ENCODE assay signal across 17 cellular contexts in genomic region chr5:67244345-67244793, GRCh38. TPM values are rescaled to one million over a fixed set of nuclear protein-coding genes. Genes with fewer than 3 reads are reported as not detected.
A peak's percentile ranks its signal among the peaks of the same experiment; 100 is the strongest.
DNase-seq lines count a peak whose midpoint lies in the region; ATAC-seq and TF ChIP-seq lines count a peak whose summit lies in the region.
"Had no signal": no experiment of that assay in that cellular context is flagged by ENCODE, and none has a peak within 500 bp of the region (broad histone marks: within the 10 kb centered on the region; RNA-seq: fewer than 3 reads in every experiment).

No MANE protein-coding gene starts in this region.

- no peaks in the 10 kb centered on the region for H3K27me3 ChIP-seq in RWPE2 (ENCODE audit: insufficient read depth, poor library complexity, severe bottlenecking)
- H3K27me3 ChIP-seq: pancreas had no signal

- TF ChIP-seq CTCF in RWPE2 (IDR thresholded peaks at IDR 0.05; ENCODE audit: poor library complexity, severe bottlenecking) = no peak

- H3K9me3 ChIP-seq in RWPE2 (ENCODE audit: severe bottlenecking) = no peaks in the 10 kb centered on the region
- H3K9me3 ChIP-seq: pancreas had no signal

- no peak for ATAC-seq in RWPE2 (ENCODE audit: low read depth)

- H3K4me3 ChIP-seq in RWPE2 (ENCODE audit: severe bottlenecking) = no peak overlapping the region
- H3K4me3 ChIP-seq: pancreas had no signal

- H3K4me1 ChIP-seq in RWPE2 (ENCODE audit: insufficient read depth, poor library complexity, severe bottlenecking) = peaks cover 42% of the 10 kb centered on the region

- H3K27ac ChIP-seq in RWPE2 (ENCODE audit: poor library complexity, severe bottlenecking) = peak overlapping the region; percentile 99
- H3K27ac ChIP-seq: pancreas, RWPE1 had no signal

- no peaks in the 10 kb centered on the region for H3K36me3 ChIP-seq in RWPE2 (ENCODE audit: low read depth)
- H3K36me3 ChIP-seq: pancreas had no signal

- DNase-seq in NCI-H2107 treated with DMSO at 0.1 percent for 48 hours (lab: John Stamatoyannopoulos, UW; ENCODE audit: unreplicated experiment) (peak; percentile 47), NCI-H2107 (lab: John Stamatoyannopoulos, UW) (no peak), RWPE2 (ENCODE audit: low spot score) (no peak), glomerular endothelial cell (ENCODE audit: extremely low read depth, low read depth, low spot score) (peak; percentile 90), renal cortical epithelial cell (ENCODE audit: low read depth) (peak; percentile 66), medulla oblongata (ENCODE audit: extremely low spot score) (no peak), Ammon's horn (ENCODE audit: low spot score) (no peak)
- no peak for DNase-seq in activated CD4-positive, alpha-beta T cell treated with anti-CD3 and anti-CD28 coated beads for 1 hour
- DNase-seq: activated CD4-positive, alpha-beta memory T cell treated with anti-CD3 and anti-CD28 coated beads, Interleukin-2, amount 10 ng/mL, durations not matched to agents 7 days and 5 days; activated gamma-delta T cell; head of caudate nucleus; KG1; NCI-H2171 treated with DMSO at 0.1 percent for 48 hours; T-helper 9 cell; trophoblast cell had no signal

RNA-seq across cellular contexts. Expression of gene CD180, which starts 47.8 kb away (rescaled TPM):
- total RNA-seq in glomerular endothelial cell (not detected in 2 replicates), renal cortical epithelial cell (not detected in 2 replicates)

Comparison
In these comparisons a context has a peak if more than half of its experiments do, and no peak if none do; other contexts are left out.
1. DNase-seq: peak in NCI-H2107 treated with DMSO at 0.1 percent for 48 hours (single experiment), glomerular endothelial cell (single experiment) and renal cortical epithelial cell (single experiment); none in NCI-H2107 (single experiment), RWPE2 (single experiment), medulla oblongata (single experiment), activated CD4-positive, alpha-beta T cell treated with anti-CD3 and anti-CD28 coated beads for 1 hour (single experiment) and Ammon's horn (single experiment).